ENCODE assay signal across 15 cellular contexts in the genomic region with DNA sequence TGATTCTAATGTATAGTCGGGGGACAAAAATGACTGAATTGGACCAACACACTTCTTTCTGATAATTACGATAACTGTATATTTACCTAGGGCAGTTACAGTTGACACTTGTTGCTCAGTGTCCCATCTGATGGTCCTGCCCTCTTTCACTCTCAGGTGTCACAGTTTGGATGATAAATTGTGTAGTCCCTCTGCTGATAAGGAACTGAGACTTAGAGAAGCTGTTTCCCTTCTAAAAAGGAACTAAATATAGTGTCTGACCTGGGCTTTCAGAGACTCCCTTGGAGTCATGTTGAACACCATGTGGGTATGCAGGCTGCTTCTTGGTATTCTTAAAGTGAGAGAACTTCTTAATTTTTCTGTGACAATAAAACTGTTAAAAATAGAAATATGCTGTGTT. TPM values are rescaled to one million over a fixed set of nuclear protein-coding genes. Genes with fewer than 3 reads are reported as not detected.
DNase-seq lines count a peak whose midpoint lies in the region; ATAC-seq, FAIRE-seq and TF ChIP-seq lines count a peak whose summit lies in the region.
"Had no signal": no experiment of that assay in that cellular context is flagged by ENCODE, and none has a peak within 500 bp of the region (broad histone marks: within the 10 kb centered on the region; RNA-seq: fewer than 3 reads in every experiment).

No MANE protein-coding gene starts in this region.

- H4K91ac ChIP-seq in H9 (ENCODE audit: insufficient read length, low read depth, low read length) = no peak overlapping the region

- H3K23me2 ChIP-seq in H9 (ENCODE audit: insufficient read length, low read depth, low read length, poor library complexity, severe bottlenecking) = no peaks in the 10 kb centered on the region

- no peak overlapping the region for H3T11ph ChIP-seq in H9 (ENCODE audit: low read length)

- H3K79me1 ChIP-seq in H9 (ENCODE audit: insufficient read depth, low read depth, low read length, poor library complexity, severe bottlenecking) = no peaks in the 10 kb centered on the region

- H2AFZ ChIP-seq in H9 (ENCODE audit: low read length) = no peak overlapping the region

- no peak overlapping the region for H2BK120ac ChIP-seq in H9 (ENCODE audit: low read depth, low read length, poor library complexity, severe bottlenecking)

- WGBS in H9 (ENCODE audit: extremely low coverage, insufficient read length, low lambda C conversion rate) = no CpG with 5 or more reads among the region's 2 CpGs

- no peak overlapping the region for H3K4me3 Mint-ChIP-seq in H9
- no peak overlapping the region for H3K4me3 Mint-ChIP-seq in stimulated activated memory B cell treated with anti-CD40 and anti-IgM and Interleukin-4, amounts not matched to agents 10 μg/mL and 1 μg/mL and 100 μg/mL, for 72 hours
- H3K4me3 Mint-ChIP-seq: activated CD4-positive, alpha-beta T cell treated with anti-CD3 and anti-CD28 coated beads for 36 hours had no signal

- H3K14ac ChIP-seq in H9 (ENCODE audit: insufficient read depth, low read length) = no peak overlapping the region

- H3K79me2 ChIP-seq in H9 (ENCODE audit: insufficient read depth, low read length) = no peaks in the 10 kb centered on the region

- no peaks in the 10 kb centered on the region for H3K27me3 ChIP-seq in H9 (ENCODE audit: insufficient read depth, low read length)
- H3K27me3 ChIP-seq: left lung, SJSA1 had no signal

- no peak overlapping the region for H2BK5ac ChIP-seq in H9 (ENCODE audit: insufficient read length, low read length)

- peak overlapping the region; percentile 83 for H3K23ac ChIP-seq in H9 (ENCODE audit: insufficient read length, low read depth, low read length)

- no peaks in the 10 kb centered on the region for H3K4me1 ChIP-seq in H9 (ENCODE audit: insufficient read depth, low read length)
- H3K4me1 ChIP-seq: Caco-2, left lung, SJSA1 had no signal

- TF ChIP-seq CTCF in H9 (conservative IDR thresholded peaks at IDR 0.05) = no peak

- peak; percentile 95 for FAIRE-seq in GM19239 (lab: Jason Lieb, UNC)

- no peak overlapping the region for H4K5ac ChIP-seq in H9 (ENCODE audit: insufficient read length, low read depth, low read length)

- H3K4ac ChIP-seq in H9 (ENCODE audit: low read depth, low read length) = no peak overlapping the region

- H3K27ac Mint-ChIP-seq in H9 = no peak overlapping the region
- no peak overlapping the region for H3K27ac Mint-ChIP-seq in stimulated activated memory B cell treated with anti-CD40 and anti-IgM and Interleukin-4, amounts not matched to agents 10 μg/mL and 1 μg/mL and 100 μg/mL, for 72 hours
- H3K27ac Mint-ChIP-seq: activated CD4-positive, alpha-beta T cell treated with anti-CD3 and anti-CD28 coated beads for 36 hours had no signal

- no peak overlapping the region for H3K56ac ChIP-seq in H9 (ENCODE audit: insufficient read length, low read depth, low read length)

- peak; percentile 98 for ATAC-seq in HG03280 (IDR thresholded peaks at IDR 0.05; ENCODE audit: unreplicated experiment)
- peak; percentile 69 for ATAC-seq in stimulated activated memory B cell treated with anti-CD40 and anti-IgM and Interleukin-4, amounts not matched to agents 10 μg/mL and 1 μg/mL and 100 μg/mL, for 72 hours
- ATAC-seq in activated CD4-positive, CD25-positive, alpha-beta regulatory T cell treated with anti-CD3 and anti-CD28 coated beads, Interleukin-2, amount 50 U/mL, for 24 hours = no peak
- ATAC-seq: activated CD4-positive, alpha-beta T cell treated with anti-CD3 and anti-CD28 coated beads for 36 hours; left lung had no signal

- no peaks in the 10 kb centered on the region for H3K36me3 Mint-ChIP-seq in H9 (ENCODE audit: insufficient read depth in 1 of 3, low read depth in 3 of 3)
- no peaks in the 10 kb centered on the region for H3K36me3 Mint-ChIP-seq in stimulated activated memory B cell treated with anti-CD40 and anti-IgM and Interleukin-4, amounts not matched to agents 10 μg/mL and 1 μg/mL and 100 μg/mL, for 72 hours

- H2AK5ac ChIP-seq in H9 (ENCODE audit: insufficient read length, low read length) = no peak overlapping the region

- no peak overlapping the region for H3K4me2 ChIP-seq in H9 (ENCODE audit: insufficient read depth, insufficient read length, low read length)

- H3K27me3 Mint-ChIP-seq in H9 (ENCODE audit: low read depth) = peaks cover 2% of the 10 kb centered on the region; the same call in 1 of the 2 replicates
- H3K27me3 Mint-ChIP-seq in stimulated activated memory B cell treated with anti-CD40 and anti-IgM and Interleukin-4, amounts not matched to agents 10 μg/mL and 1 μg/mL and 100 μg/mL, for 72 hours = no peaks in the 10 kb centered on the region

- H3K27ac ChIP-seq in H9 (ENCODE audit: insufficient read length, low read depth, low read length) = no peak overlapping the region
- H3K27ac ChIP-seq: left lung, SJSA1 had no signal

- H2BK12ac ChIP-seq in H9 (ENCODE audit: insufficient read length, low read depth, low read length) = no peak overlapping the region

- no peaks in the 10 kb centered on the region for H4K20me1 ChIP-seq in H9 (ENCODE audit: control insufficient read depth, insufficient read depth, insufficient read length)

- 0 out of 5 replicates have a peak, but pooled peaks cover 0 to under 1% of the 10 kb centered on the region in 2 experiments for H3K9me3 Mint-ChIP-seq in H9
- no peaks in the 10 kb centered on the region for H3K9me3 Mint-ChIP-seq in stimulated activated memory B cell treated with anti-CD40 and anti-IgM and Interleukin-4, amounts not matched to agents 10 μg/mL and 1 μg/mL and 100 μg/mL, for 72 hours

- H2BK20ac ChIP-seq in H9 (ENCODE audit: low read depth, low read length, poor library complexity, severe bottlenecking) = no peak overlapping the region

- H3K4me1 Mint-ChIP-seq in H9 = peaks cover 8 to 11% of the 10 kb centered on the region in 2 experiments
- H3K4me1 Mint-ChIP-seq in stimulated activated memory B cell treated with anti-CD40 and anti-IgM and Interleukin-4, amounts not matched to agents 10 μg/mL and 1 μg/mL and 100 μg/mL, for 72 hours = no peaks in the 10 kb centered on the region
- H3K4me1 Mint-ChIP-seq: activated CD4-positive, alpha-beta T cell treated with anti-CD3 and anti-CD28 coated beads for 36 hours had no signal

- H3K9me3 ChIP-seq in H9 (ENCODE audit: control insufficient read depth, low read depth, low read length) = no peaks in the 10 kb centered on the region
- H3K9me3 ChIP-seq: Caco-2, left lung, SJSA1 had no signal

- H2BK15ac ChIP-seq in H9 (ENCODE audit: low read depth, low read length) = no peak overlapping the region

- H3K9ac ChIP-seq in H9 (ENCODE audit: extremely low read depth, insufficient read length, low read length) = no peak overlapping the region

- DNase-seq in GM19239 (ENCODE audit: insufficient read length, low spot score) (no peak), H9 (no peak), NK-92 (lab: John Stamatoyannopoulos, UW; ENCODE audit: unreplicated experiment) (no peak), NCI-H1417 treated with DMSO at 0.1 percent for 48 hours (lab: John Stamatoyannopoulos, UW) (no peak)
- DNase-seq: activated CD4-positive, alpha-beta T cell treated with anti-CD3 and anti-CD28 coated beads for 36 hours; activated naive CD4-positive, alpha-beta T cell treated with Interleukin-2 at 50 U/mL for 16 hours; Caco-2; cerebellar nuclear complex; left lung; NCI-H2227 treated with DMSO at 0.1 percent for 48 hours; nucleus accumbens had no signal

- no peak overlapping the region for H4K8ac ChIP-seq in H9 (replicated peaks; ENCODE audit: insufficient read length, low read depth, low read length)

- no peak overlapping the region for H3K18ac ChIP-seq in H9 (ENCODE audit: insufficient read length, low read depth, low read length)

RNA-seq across cellular contexts. Expression of gene PNPLA4, which starts 23.7 kb away (rescaled TPM):
- 19.7 and 21.4 TPM in 2 replicates for total RNA-seq in H9 (2021)
- total RNA-seq: SJSA1 had no signal

Comparison
In these comparisons a context has a peak if more than half of its experiments do, and no peak if none do; other contexts are left out.
1. ATAC-seq: peak in HG03280 (single experiment) and stimulated activated memory B cell treated with anti-CD40 and anti-IgM and Interleukin-4, amounts not matched to agents 10 μg/mL and 1 μg/mL and 100 μg/mL, for 72 hours (single experiment); none in activated CD4-positive, CD25-positive, alpha-beta regulatory T cell treated with anti-CD3 and anti-CD28 coated beads, Interleukin-2, amount 50 U/mL, for 24 hours (0 of 2).